In genomic region chr15:29124581-29125381, GRCh38 we compare ENCODE assay signal across 13 cellular contexts.
DNase-seq lines count a peak whose midpoint lies in the region; ATAC-seq and TF ChIP-seq lines count a peak whose summit lies in the region.
"Had no signal": no experiment of that assay in that cellular context is flagged by ENCODE, and none has a peak within 500 bp of the region (broad histone marks: within the 10 kb centered on the region; RNA-seq: fewer than 3 reads in every experiment).

No MANE protein-coding gene starts in this region.

- CTCF ChIA-PET in RWPE1 (lab: Yijun Ruan, JAX) = no interaction called here

- H3K4me3 ChIP-seq in right cardiac atrium (ENCODE audit: low read length) (no peak overlapping the region), left ventricle myocardium inferior (no peak overlapping the region), testis (no peak overlapping the region)
- H3K4me3 ChIP-seq: vagina had no signal

- no peak for TF ChIP-seq POLR2A in testis (IDR thresholded peaks at IDR 0.05)

- no peaks in the 10 kb centered on the region for H3K27me3 ChIP-seq in right cardiac atrium (ENCODE audit: control insufficient read depth, insufficient read depth)
- H3K27me3 ChIP-seq in left ventricle myocardium inferior (ENCODE audit: low read depth) = peaks cover 53% of the 10 kb centered on the region
- no peaks in the 10 kb centered on the region for H3K27me3 ChIP-seq in testis
- H3K27me3 ChIP-seq: neutrophil, vagina had no signal

- WGBS in right cardiac atrium = 79% methylated on average over 22 of the region's 22 CpGs
- 71% methylated on average over 19 to 22 of the region's 22 CpGs for WGBS in testis, 2 donors

- no peak for ATAC-seq in Right ventricle myocardium superior (ENCODE audit: poor library complexity)
- no peak for ATAC-seq in right cardiac atrium
- ATAC-seq in GM21515 (IDR thresholded peaks at IDR 0.05; ENCODE audit: unreplicated experiment) = no peak

- peak; percentile 24 for DNase-seq in Right ventricle myocardium superior
- DNase-seq in right cardiac atrium = no peak
- DNase-seq in RWPE1 (ENCODE audit: low spot score) = peak; percentile 25
- DNase-seq in left ventricle myocardium inferior = peak; percentile 0
- DNase-seq in testis = peak; percentile 44
- DNase-seq in NCI-H187 (lab: John Stamatoyannopoulos, UW) = no peak
- no peak for DNase-seq in GF-D8 (lab: John Stamatoyannopoulos, UW)
- DNase-seq: activated CD4-positive, alpha-beta T cell treated with anti-CD3 and anti-CD28 coated beads for 48 hours; AML-193; MV-4-11 had no signal

- TF ChIP-seq CTCF in RWPE1 (conservative IDR thresholded peaks at IDR 0.05; ENCODE audit: low read depth) (no peak), left ventricle myocardium inferior (IDR thresholded peaks at IDR 0.05; ENCODE audit: borderline replicate concordance) (no peak), testis (IDR thresholded peaks at IDR 0.05) (no peak)

- H3K4me1 ChIP-seq in right cardiac atrium (ENCODE audit: control insufficient read depth, insufficient read depth, low read length) (no peaks in the 10 kb centered on the region), left ventricle myocardium inferior (no peaks in the 10 kb centered on the region), testis (no peaks in the 10 kb centered on the region)
- H3K4me1 ChIP-seq: vagina had no signal

- H3K9me3 ChIP-seq in right cardiac atrium (ENCODE audit: control insufficient read depth, low read length) = no peaks in the 10 kb centered on the region
- H3K9me3 ChIP-seq in left ventricle myocardium inferior (replicated peaks) = no peaks in the 10 kb centered on the region
- no peaks in the 10 kb centered on the region for H3K9me3 ChIP-seq in testis
- H3K9me3 ChIP-seq: neutrophil, vagina had no signal

- intact Hi-C loops in Right ventricle myocardium superior (cut with DNase I) = no loop called here
- intact Hi-C loops in right cardiac atrium (cut with DNase I) = loop anchor here in 1 of 4 donors (10.0 kb wide), 1 partner anchor 50 kb away; no protein-coding TSS in a partner anchor
- intact Hi-C loops in left ventricle myocardium inferior (cut with micrococcal nuclease) = no loop called here
- intact Hi-C loops in testis (cut with DNase I; ENCODE audit: low total_unique reads) = no loop called here

- POLR2A ChIA-PET in RWPE1 (lab: Yijun Ruan, JAX; ENCODE audit: low non-redundant PET) = no interaction called here

- H3K36me3 ChIP-seq in left ventricle myocardium inferior (no peaks in the 10 kb centered on the region), testis (ENCODE audit: low read depth, missing control alignments) (no peaks in the 10 kb centered on the region)
- H3K36me3 ChIP-seq: neutrophil, vagina had no signal

- H3K27ac ChIP-seq in right cardiac atrium (ENCODE audit: low read length) = no peak overlapping the region
- H3K27ac ChIP-seq in RWPE1 = no peak overlapping the region
- no peak overlapping the region for H3K27ac ChIP-seq in left ventricle myocardium inferior (replicated peaks)
- H3K27ac ChIP-seq in testis = no peak overlapping the region
- H3K27ac ChIP-seq: neutrophil, vagina had no signal

Comparison
In these comparisons a context has a peak if more than half of its experiments do, and no peak if none do; other contexts are left out.
1. DNase-seq: peak in Right ventricle myocardium superior (single experiment), RWPE1 (single experiment), left ventricle myocardium inferior (single experiment) and testis (single experiment); none in right cardiac atrium (0 of 3), NCI-H187 (0 of 2) and GF-D8 (single experiment).